ENCODE assay signal across 8 cellular contexts in genomic region chr15:41416162-41416741, GRCh38. TPM values are rescaled to one million over a fixed set of nuclear protein-coding genes. Genes with fewer than 3 reads are reported as not detected.
DNase-seq lines count a peak whose midpoint lies in the region; ATAC-seq, FAIRE-seq and TF ChIP-seq lines count a peak whose summit lies in the region.

No MANE protein-coding gene starts in this region.

- ATAC-seq in GM18867 (IDR thresholded peaks at IDR 0.05; ENCODE audit: unreplicated experiment) (peak; percentile 20), HG03439 (IDR thresholded peaks at IDR 0.05; ENCODE audit: unreplicated experiment) (peak; percentile 4), GM12878 (peak; percentile 34)

- H3K4me2 ChIP-seq in GM12878 (ENCODE audit: control insufficient read depth, insufficient read depth): peak overlapping the region; percentile 84

- 26% methylated on average over 19 of the region's 19 CpGs for WGBS in GM12878 (ENCODE audit: insufficient coverage, insufficient replicate concordance, low lambda C conversion rate, missing lambda C conversion rate)
- WGBS in lower leg skin, 2 donors: 27 to 29% methylated on average over 19 of the region's 19 CpGs
- 31% methylated on average over 19 of the region's 19 CpGs for WGBS in urinary bladder

- DNase-seq in GM12878 (ENCODE audit: low read depth, low spot score) (no peak), lower leg skin (ENCODE audit: low spot score in 2 of 2) (no peak), COLO668 (lab: John Stamatoyannopoulos, UW; ENCODE audit: unreplicated experiment) (no peak), amniotic stem cell (lab: John Stamatoyannopoulos, UW) (no peak)
- DNase-seq in activated CD4-positive, alpha-beta T cell treated with anti-CD3 and anti-CD28 coated beads, Interleukin-2, amount 50 U/mL, for 48 hours: no peak

- H3K27ac ChIP-seq in GM12878 (ENCODE audit: control insufficient read depth, insufficient read depth): peak overlapping the region; percentile 65
- H3K27ac ChIP-seq in urinary bladder (ENCODE audit: low read depth): no peak overlapping the region

- peaks cover 52% of the 10 kb centered on the region for H3K79me2 ChIP-seq in GM12878 (ENCODE audit: control insufficient read depth, insufficient read depth, low read length)

- CTCF ChIA-PET in GM12878 (lab: Yijun Ruan, JAX): no interaction called here

- peak overlapping the region; percentile 87 for H2AFZ ChIP-seq in GM12878 (ENCODE audit: control insufficient read depth, low read depth, low read length)

- POLR2A ChIA-PET in GM12878 (lab: Charles Lee): interaction anchor here (0.6 to 1.8 kb wide), 2 partner anchors 13 kb away, joined by 3 to 8 read pairs; no protein-coding TSS in a partner anchor

- in situ Hi-C loops in GM12878 (cut with MboI): no loop called here

- no peaks in the 10 kb centered on the region for H3K9me3 ChIP-seq in GM12878 (replicated peaks; ENCODE audit: control insufficient read depth, insufficient read depth, low read length)

- no peak for TF ChIP-seq CTCF in GM12878 (IDR thresholded peaks at IDR 0.05 in 2 of 3, conservative IDR thresholded peaks at IDR 0.05 in 1 of 3; ENCODE audit: control insufficient read depth in 2 of 3, extremely low read depth in 1 of 3, insufficient read depth in 1 of 3, low read depth in 3 of 3, low read length in 3 of 3)
- no peak for TF ChIP-seq CTCF in lower leg skin (IDR thresholded peaks at IDR 0.05)

- no peaks in the 10 kb centered on the region for H3K27me3 ChIP-seq in GM12878 (replicated peaks in 1 of 2; ENCODE audit: control insufficient read depth in 2 of 2, insufficient read depth in 2 of 2, low read length in 1 of 2)

- TF ChIP-seq EP300 in GM12878 (IDR thresholded peaks at IDR 0.05; ENCODE audit: borderline replicate concordance in 1 of 2, control insufficient read depth in 1 of 2, low read depth in 2 of 2, low read length in 2 of 2): no peak

- peak overlapping the region; percentile 76 for H3K9ac ChIP-seq in GM12878 (ENCODE audit: control insufficient read depth, insufficient read depth, low read length)

- no peak for TF ChIP-seq POLR2A in GM12878 (IDR thresholded peaks at IDR 0.05; ENCODE audit: low read depth, low read length)
- no peak for TF ChIP-seq POLR2A in lower leg skin (IDR thresholded peaks at IDR 0.05)

- SMC1A ChIA-PET in GM12878 (lab: Charles Lee; ENCODE audit: uncharacterized antibody, unreplicated experiment): no interaction called here

- FAIRE-seq in GM12878 (lab: Jason Lieb, UNC): no peak

- intact Hi-C loops in GM12878 (cut with micrococcal nuclease; ENCODE audit: unreplicated experiment): no loop called here
- intact Hi-C loops in lower leg skin (cut with DNase I; ENCODE audit: low total_unique reads): no loop called here

- H3K36me3 ChIP-seq in GM12878 (ENCODE audit: control insufficient read depth in 2 of 2, insufficient read depth in 2 of 2, low read length in 1 of 2): no peaks in the 10 kb centered on the region
- H3K36me3 ChIP-seq in urinary bladder (ENCODE audit: insufficient read depth): no peaks in the 10 kb centered on the region

- RAD21 ChIA-PET in GM12878 (lab: Charles Lee; ENCODE audit: unreplicated experiment): no interaction called here

- BruUV-seq in GM12878 (replicated peaks; lab: Mats Ljungman, UMichigan): TSS peak; percentile 98

- no peak for TF ChIP-seq RAD21 in GM12878 (IDR thresholded peaks at IDR 0.05; ENCODE audit: insufficient read depth, low read depth, low read length)

- H3K4me1 ChIP-seq in GM12878 (ENCODE audit: control insufficient read depth, insufficient read depth, low read length) (peaks cover 3% of the 10 kb centered on the region; the same call in 1 of the 2 replicates), urinary bladder (ENCODE audit: insufficient read depth) (no peaks in the 10 kb centered on the region)

- no peaks in the 10 kb centered on the region; the same call in 1 of the 2 replicates for H4K20me1 ChIP-seq in GM12878 (ENCODE audit: control insufficient read depth, insufficient read depth)

- peak overlapping the region; percentile 99 for H3K4me3 ChIP-seq in GM12878
- H3K4me3 ChIP-seq in lower leg skin (ENCODE audit: low read depth, poor library complexity, severe bottlenecking): peak overlapping the region; percentile 67
- peak overlapping the region; percentile 89 for H3K4me3 ChIP-seq in urinary bladder (ENCODE audit: low read depth, low read length)

TF ChIP-seq in GM12878, 131 proteins besides CTCF, POLR2A, EP300 and RAD21 (continues in another document):
- peak; percentile 19; the same call in 1 of the 2 replicates for TF ChIP-seq NBN (IDR thresholded peaks at IDR 0.05)
- TF ChIP-seq, protein P1, sequence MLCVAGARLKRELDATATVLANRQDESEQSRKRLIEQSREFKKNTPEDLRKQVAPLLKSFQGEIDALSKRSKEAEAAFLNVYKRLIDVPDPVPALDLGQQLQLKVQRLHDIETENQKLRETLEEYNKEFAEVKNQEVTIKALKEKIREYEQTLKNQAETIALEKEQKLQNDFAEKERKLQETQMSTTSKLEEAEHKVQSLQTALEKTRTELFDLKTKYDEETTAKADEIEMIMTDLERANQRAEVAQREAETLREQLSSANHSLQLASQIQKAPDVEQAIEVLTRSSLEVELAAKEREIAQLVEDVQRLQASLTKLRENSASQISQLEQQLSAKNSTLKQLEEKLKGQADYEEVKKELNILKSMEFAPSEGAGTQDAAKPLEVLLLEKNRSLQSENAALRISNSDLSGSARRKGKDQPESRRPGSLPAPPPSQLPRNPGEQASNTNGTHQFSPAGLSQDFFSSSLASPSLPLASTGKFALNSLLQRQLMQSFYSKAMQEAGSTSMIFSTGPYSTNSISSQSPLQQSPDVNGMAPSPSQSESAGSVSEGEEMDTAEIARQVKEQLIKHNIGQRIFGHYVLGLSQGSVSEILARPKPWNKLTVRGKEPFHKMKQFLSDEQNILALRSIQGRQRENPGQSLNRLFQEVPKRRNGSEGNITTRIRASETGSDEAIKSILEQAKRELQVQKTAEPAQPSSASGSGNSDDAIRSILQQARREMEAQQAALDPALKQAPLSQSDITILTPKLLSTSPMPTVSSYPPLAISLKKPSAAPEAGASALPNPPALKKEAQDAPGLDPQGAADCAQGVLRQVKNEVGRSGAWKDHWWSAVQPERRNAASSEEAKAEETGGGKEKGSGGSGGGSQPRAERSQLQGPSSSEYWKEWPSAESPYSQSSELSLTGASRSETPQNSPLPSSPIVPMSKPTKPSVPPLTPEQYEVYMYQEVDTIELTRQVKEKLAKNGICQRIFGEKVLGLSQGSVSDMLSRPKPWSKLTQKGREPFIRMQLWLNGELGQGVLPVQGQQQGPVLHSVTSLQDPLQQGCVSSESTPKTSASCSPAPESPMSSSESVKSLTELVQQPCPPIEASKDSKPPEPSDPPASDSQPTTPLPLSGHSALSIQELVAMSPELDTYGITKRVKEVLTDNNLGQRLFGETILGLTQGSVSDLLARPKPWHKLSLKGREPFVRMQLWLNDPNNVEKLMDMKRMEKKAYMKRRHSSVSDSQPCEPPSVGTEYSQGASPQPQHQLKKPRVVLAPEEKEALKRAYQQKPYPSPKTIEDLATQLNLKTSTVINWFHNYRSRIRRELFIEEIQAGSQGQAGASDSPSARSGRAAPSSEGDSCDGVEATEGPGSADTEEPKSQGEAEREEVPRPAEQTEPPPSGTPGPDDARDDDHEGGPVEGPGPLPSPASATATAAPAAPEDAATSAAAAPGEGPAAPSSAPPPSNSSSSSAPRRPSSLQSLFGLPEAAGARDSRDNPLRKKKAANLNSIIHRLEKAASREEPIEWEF (IDR thresholded peaks at IDR 0.05; ENCODE audit: insufficient replicate concordance, low read depth, low read length): peak; percentile 37

RNA-seq across cellular contexts. Expression of gene RTF1, which starts 0.6 kb away (rescaled TPM):
- total RNA-seq in GM12878 (2013; cell fraction: nucleolus; rRNA removed): 18.6 and 23.8 TPM in 2 replicates
- total RNA-seq in GM12878 (2014; rRNA removed) (15.2 and 19.3 TPM in 2 replicates), GM12878 (2014; rRNA removed; fragmentation: Illumina TruSeq; extraction: Trizol) (35.5 and 35.6 TPM in 2 replicates), GM12878 (2021) (28.4 and 31.2 TPM in 2 replicates), lower leg skin (10 to 100 TPM; 23.4 to 73.0 (median 37.2) TPM), urinary bladder (34.0 TPM)
- 13.9 TPM for polyA plus RNA-seq in GM12878 (2011; ENCODE audit: low read depth)
- polyA plus RNA-seq in GM12878 (2011; rRNA removed) (29.2 and 33.0 TPM in 2 replicates), GM12878 (2014; fragmentation: Illumina TruSeq; extraction: Trizol) (49.1 and 51.8 TPM in 2 replicates), GM12878 (2014; fragmentation: Nextera tagmentation; extraction: Ambion mirVana) (10 to 100 TPM in 1 of 2 experiments, 1 to 10 TPM in 1; 7.2 to 10.9 TPM), GM12878 (2014; rRNA removed) (35.1 and 35.4 TPM in 2 replicates), GM12878 (2016; fragmentation: Nextera tagmentation; extraction: Ambion mirVana) (10 to 100 TPM; 67.0 to 67.9 TPM), urinary bladder (30.5 TPM)
- polyA plus RNA-seq in GM12878 (2011; cell fraction: cytosol; rRNA removed): 18.7 and 18.9 TPM in 2 replicates
- 8.5 and 12.8 TPM in 2 replicates for polyA plus RNA-seq in GM12878 (2011; cell fraction: nucleus; rRNA removed)
- 20.8 and 23.3 TPM in 2 replicates for polyA plus RNA-seq in GM12878 (2012)
- polyA minus RNA-seq in GM12878 (2011; rRNA and poly(A)+ RNA removed): 13.0 and 16.9 TPM in 2 replicates
- 10.9 and 15.5 TPM in 2 replicates for polyA minus RNA-seq in GM12878 (2011; cell fraction: cytosol; rRNA and poly(A)+ RNA removed)
- 3.4 and 6.3 TPM in 2 replicates for polyA minus RNA-seq in GM12878 (2011; cell fraction: nucleus; rRNA and poly(A)+ RNA removed)

RNA-seq across cellular contexts. Expression of gene NDUFAF1, which starts 14.0 kb away (rescaled TPM):
- 15.4 and 15.6 TPM in 2 replicates for total RNA-seq in GM12878 (2013; cell fraction: nucleolus; rRNA removed)
- total RNA-seq in GM12878 (2014; rRNA removed) (16.7 and 18.9 TPM in 2 replicates), GM12878 (2014; rRNA removed; fragmentation: Illumina TruSeq; extraction: Trizol) (20.8 and 22.6 TPM in 2 replicates), GM12878 (2021) (16.6 and 17.3 TPM in 2 replicates), lower leg skin (10 to 100 TPM in 3 of 4 donors, 1 to 10 TPM in 1; 9.6 to 16.8 (median 15.1) TPM), urinary bladder (16.8 TPM)
- polyA plus RNA-seq in GM12878 (2011; ENCODE audit: low read depth): 17.6 TPM
- polyA plus RNA-seq in GM12878 (2011; rRNA removed) (19.4 and 27.9 TPM in 2 replicates), GM12878 (2014; fragmentation: Illumina TruSeq; extraction: Trizol) (23.5 and 33.9 TPM in 2 replicates), GM12878 (2014; fragmentation: Nextera tagmentation; extraction: Ambion mirVana) (10 to 100 TPM; 46.4 to 47.2 TPM), GM12878 (2014; rRNA removed) (17.1 and 19.2 TPM in 2 replicates), GM12878 (2016; fragmentation: Nextera tagmentation; extraction: Ambion mirVana) (10 to 100 TPM; 37.8 to 38.8 TPM), urinary bladder (21.7 TPM)
- 8.6 and 9.8 TPM in 2 replicates for polyA plus RNA-seq in GM12878 (2011; cell fraction: cytosol; rRNA removed)
- 6.1 and 8.7 TPM in 2 replicates for polyA plus RNA-seq in GM12878 (2011; cell fraction: nucleus; rRNA removed)
- 13.8 and 14.7 TPM in 2 replicates for polyA plus RNA-seq in GM12878 (2012)
- 5.3 and 6.2 TPM in 2 replicates for polyA minus RNA-seq in GM12878 (2011; rRNA and poly(A)+ RNA removed)
- polyA minus RNA-seq in GM12878 (2011; cell fraction: cytosol; rRNA and poly(A)+ RNA removed): 2.4 and 3.1 TPM in 2 replicates
- 2.7 and 3.9 TPM in 2 replicates for polyA minus RNA-seq in GM12878 (2011; cell fraction: nucleus; rRNA and poly(A)+ RNA removed)
